Comparison of ENCODE assay signal across 26 cellular contexts in genomic region chr4:66704243-66704642, GRCh38.
"Had no signal": no experiment of that assay in that cellular context is flagged by ENCODE, and none has a peak within 500 bp of the region (broad histone marks: within the 10 kb centered on the region; RNA-seq: fewer than 3 reads in every experiment).

No MANE protein-coding gene starts in this region.

- H3K36me3 ChIP-seq: esophagus squamous epithelium, ovary, sigmoid colon, tibial artery, upper lobe of left lung had no signal

- H3K27ac ChIP-seq: coronary artery, esophagus squamous epithelium, ovary, psoas muscle, sigmoid colon, testis, tibial artery, upper lobe of left lung had no signal

- FAIRE-seq: endothelial cell of umbilical vein, frontal cortex, keratinocyte, urothelium cell line had no signal

- H3K4me3 ChIP-seq: coronary artery, esophagus squamous epithelium, lung, ovary, psoas muscle, sigmoid colon, testis, tibial artery, upper lobe of left lung had no signal

- ATAC-seq: left lobe of liver; natural killer cell; psoas muscle; right cardiac atrium; stimulated activated memory B cell treated with anti-CD40 and anti-IgM and Interleukin-4, amounts not matched to agents 10 μg/mL and 1 μg/mL and 100 μg/mL, for 72 hours; stimulated activated naive CD8-positive, alpha-beta T cell treated with anti-CD3 and anti-CD28 coated beads, Interleukin-15, Interleukin-2, amounts not matched to agents 100 U/mL and 50 U/mL, for 24 hours had no signal

- H3K27me3 ChIP-seq: esophagus squamous epithelium, ovary, sigmoid colon, testis, tibial artery, upper lobe of left lung had no signal

- H3K4me1 ChIP-seq: esophagus squamous epithelium, psoas muscle, sigmoid colon, testis, tibial artery, upper lobe of left lung had no signal

- DNase-seq: dermis blood vessel endothelial cell; effector memory CD4-positive, alpha-beta T cell; erythroblast; esophagus squamous epithelium; hypothalamus; natural killer cell; occipital lobe; ovary; posterior cingulate gyrus; psoas muscle; right cardiac atrium; sigmoid colon; stimulated activated CD4-positive, alpha-beta T cell treated with anti-CD3 and anti-CD28 coated beads, Interleukin-4, amount 100 ng/mL, for 4 hours; stimulated activated naive CD8-positive, alpha-beta T cell treated with anti-CD3 and anti-CD28 coated beads, Interleukin-15, Interleukin-2, amounts not matched to agents 100 U/mL and 50 U/mL, for 24 hours; substantia nigra; testis; tibial artery; upper lobe of left lung had no signal

- H3K9me3 ChIP-seq: esophagus squamous epithelium, ovary, psoas muscle, sigmoid colon, testis, tibial artery, upper lobe of left lung had no signal
